In the genomic region with DNA sequence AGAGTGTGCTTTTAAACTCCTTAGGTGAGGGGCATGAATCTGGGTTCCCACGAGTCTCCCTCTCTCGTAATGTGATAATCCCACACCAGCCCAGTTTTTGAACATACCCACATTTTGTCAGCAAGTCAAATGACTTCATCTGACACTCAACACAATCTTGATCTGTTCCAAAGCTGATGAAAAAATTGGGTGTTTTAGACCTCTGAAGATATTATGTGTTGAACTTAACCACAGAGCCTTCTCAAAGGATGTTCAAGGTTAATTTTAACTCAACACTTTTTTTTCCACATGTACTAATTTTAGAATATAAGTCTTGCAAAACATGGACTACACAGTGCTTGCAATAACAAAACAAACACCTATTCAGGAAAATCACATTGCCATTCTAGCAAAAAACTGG, we compare ENCODE assay signal across 19 cellular contexts.
DNase-seq lines count a peak whose midpoint lies in the region; ATAC-seq, FAIRE-seq and TF ChIP-seq lines count a peak whose summit lies in the region.
"Had no signal": no experiment of that assay in that cellular context is flagged by ENCODE, and none has a peak within 500 bp of the region (broad histone marks: within the 10 kb centered on the region; RNA-seq: fewer than 3 reads in every experiment).

No MANE protein-coding gene starts in this region.

- no peaks in the 10 kb centered on the region for H3K36me3 Mint-ChIP-seq in natural killer cell
- H3K36me3 Mint-ChIP-seq in natural killer cell treated with Interleukin-12 subunit alpha and Interleukin-12 subunit beta and Interleukin-15 and Interleukin-18, amount 100 ng/mL, for 72 hours, result no peaks in the 10 kb centered on the region
- no peaks in the 10 kb centered on the region for H3K36me3 Mint-ChIP-seq in effector memory CD8-positive, alpha-beta T cell (ENCODE audit: insufficient read depth)

- no peak for TF ChIP-seq RAD21 in IMR-90 (IDR thresholded peaks at IDR 0.05; ENCODE audit: low read length)

- no peak overlapping the region for H4K5ac ChIP-seq in IMR-90 (ENCODE audit: low read depth, low read length)

- H3K9ac ChIP-seq in IMR-90 (ENCODE audit: low read depth, low read length) (no peak overlapping the region), neuronal stem cell (ENCODE audit: low read depth, low read length, poor library complexity) (no peak overlapping the region)
- H3K9ac ChIP-seq: KMS-11 had no signal

- no peaks in the 10 kb centered on the region for H4K20me1 ChIP-seq in IMR-90 (ENCODE audit: insufficient read depth, low read length)

- H2AK5ac ChIP-seq in IMR-90 (ENCODE audit: low read depth, low read length), result peak overlapping the region; percentile 53; the same call in 1 of the 2 replicates
- H2AK5ac ChIP-seq in neuronal stem cell (ENCODE audit: low read depth, low read length), result no peak overlapping the region

- no peak overlapping the region for H3K18ac ChIP-seq in IMR-90 (ENCODE audit: low read depth, low read length)
- H3K18ac ChIP-seq in neuronal stem cell (ENCODE audit: low read length), result no peak overlapping the region

- no peak overlapping the region for H2AK9ac ChIP-seq in IMR-90 (replicated peaks; ENCODE audit: low read depth, low read length, poor library complexity)

- H2BK5ac ChIP-seq in IMR-90 (ENCODE audit: low read depth, low read length, poor library complexity, severe bottlenecking) (no peak overlapping the region), neuronal stem cell (ENCODE audit: low read length) (no peak overlapping the region)

- H3K9me3 Mint-ChIP-seq in natural killer cell, result peaks cover 2 to 5% of the 10 kb centered on the region in 2 donors
- peaks cover 5% of the 10 kb centered on the region for H3K9me3 Mint-ChIP-seq in natural killer cell treated with Interleukin-12 subunit alpha and Interleukin-12 subunit beta and Interleukin-15 and Interleukin-18, amount 100 ng/mL, for 72 hours
- H3K9me3 Mint-ChIP-seq in effector memory CD8-positive, alpha-beta T cell, result no peaks in the 10 kb centered on the region

- FAIRE-seq in RCC 7860 (lab: Jason Lieb, UNC), result no peak

- peaks cover 19 to 23% of the 10 kb centered on the region in 2 donors for H3K4me1 Mint-ChIP-seq in natural killer cell
- peaks cover 5 to 15% of the 10 kb centered on the region in 2 donors for H3K4me1 Mint-ChIP-seq in natural killer cell treated with Interleukin-12 subunit alpha and Interleukin-12 subunit beta and Interleukin-15 and Interleukin-18, amount 100 ng/mL, for 72 hours (ENCODE audit: low read depth in 2 of 2)
- H3K4me1 Mint-ChIP-seq in effector memory CD8-positive, alpha-beta T cell (ENCODE audit: low read depth in 2 of 2), result peaks cover 6 to 11% of the 10 kb centered on the region in 2 donors

- POLR2A ChIA-PET in IMR-90 (lab: Charles Lee; ENCODE audit: unreplicated experiment), result no interaction called here

- H3K27ac Mint-ChIP-seq in natural killer cell, result peak overlapping the region; percentile 43 to 54
- no peak overlapping the region for H3K27ac Mint-ChIP-seq in natural killer cell treated with Interleukin-12 subunit alpha and Interleukin-12 subunit beta and Interleukin-15 and Interleukin-18, amount 100 ng/mL, for 72 hours
- no peak overlapping the region for H3K27ac Mint-ChIP-seq in effector memory CD8-positive, alpha-beta T cell

- no peak for TF ChIP-seq EP300 in suprapubic skin (IDR thresholded peaks at IDR 0.05)

- H3K27me3 ChIP-seq in IMR-90 (ENCODE audit: control insufficient read depth, insufficient read depth, low read length) (no peaks in the 10 kb centered on the region), neuronal stem cell (ENCODE audit: control insufficient read depth in 3 of 3, insufficient read depth in 3 of 3, low read depth in 1 of 3, low read length in 3 of 3) (no peaks in the 10 kb centered on the region), suprapubic skin (no peaks in the 10 kb centered on the region)

- H4K91ac ChIP-seq in IMR-90 (ENCODE audit: insufficient read depth, low read depth, low read length) (no peak overlapping the region), neuronal stem cell (ENCODE audit: low read depth, low read length, poor library complexity) (no peak overlapping the region)

- H3K14ac ChIP-seq in IMR-90 (replicated peaks; ENCODE audit: low read depth, low read length) (0 out of 2 replicates have a peak overlapping the region, but pooled peaks have one; percentile 8), neuronal stem cell (ENCODE audit: low read length) (no peak overlapping the region)

- dilution Hi-C loops in IMR-90 (cut with HindIII; ENCODE audit: low sequenced_read_pairs, unreplicated experiment), result no loop called here

- no peak for TF ChIP-seq POLR2A in IMR-90 (IDR thresholded peaks at IDR 0.05; ENCODE audit: low read depth, low read length)
- TF ChIP-seq POLR2A in suprapubic skin (IDR thresholded peaks at IDR 0.05), result no peak

- H3K56ac ChIP-seq in IMR-90 (ENCODE audit: extremely low read depth, insufficient read depth, low read length), result no peak overlapping the region

- no peaks in the 10 kb centered on the region for H3K9me1 ChIP-seq in IMR-90 (ENCODE audit: insufficient read depth, low read length)

- H4K8ac ChIP-seq in IMR-90 (ENCODE audit: low read depth in 2 of 2, low read length in 2 of 2) (no peak overlapping the region), neuronal stem cell (ENCODE audit: low read depth, low read length) (no peak overlapping the region)

- no peak overlapping the region for H2BK12ac ChIP-seq in neuronal stem cell (ENCODE audit: low read length)

- CTCF ChIA-PET in IMR-90 (lab: Yijun Ruan, JAX), result no interaction called here

- no peak overlapping the region for H2BK20ac ChIP-seq in IMR-90 (ENCODE audit: low read depth, low read length)

- no peak overlapping the region for H3K4me2 ChIP-seq in IMR-90 (ENCODE audit: low read depth, low read length)
- H3K4me2 ChIP-seq in neuronal stem cell (ENCODE audit: insufficient read depth, low read length, poor library complexity, severe bottlenecking), result no peak overlapping the region
- H3K4me2 ChIP-seq: KMS-11 had no signal

- H3K23ac ChIP-seq in IMR-90 (ENCODE audit: low read depth, low read length), result no peak overlapping the region
- no peak overlapping the region for H3K23ac ChIP-seq in neuronal stem cell (ENCODE audit: low read depth, low read length, poor library complexity)

- H3K27ac ChIP-seq in IMR-90 (ENCODE audit: insufficient read depth, low read length) (no peak overlapping the region), neuronal stem cell (replicated peaks; ENCODE audit: low read length) (no peak overlapping the region), suprapubic skin (no peak overlapping the region)
- H3K27ac ChIP-seq: KMS-11 had no signal

- no TSS peak for BruUV-seq in IMR-90 (replicated peaks; lab: Mats Ljungman, UMichigan)

- no CpG with 5 or more reads among the region's 2 CpGs for WGBS in IMR-90 (ENCODE audit: extremely low coverage in 2 of 2, insufficient read length in 1 of 2), 2 experiments
- no CpG with 5 or more reads among the region's 2 CpGs for WGBS in neuronal stem cell (ENCODE audit: extremely low coverage in 2 of 2, insufficient read length in 2 of 2, insufficient replicate concordance in 1 of 2), 2 donors
- 81% methylated on average over 2 of the region's 2 CpGs for WGBS in suprapubic skin

- intact Hi-C loops in natural killer cell (cut with micrococcal nuclease) (no loop called here), IMR-90 (cut with micrococcal nuclease) (no loop called here)

- H3K4me3 ChIP-seq in IMR-90 (ENCODE audit: insufficient read depth, low read depth, low read length), result no peak overlapping the region
- no peak overlapping the region for H3K4me3 ChIP-seq in neuronal stem cell (ENCODE audit: low read length in 2 of 2)
- H3K4me3 ChIP-seq in suprapubic skin, result no peak overlapping the region

- H2AFZ ChIP-seq in IMR-90 (replicated peaks; ENCODE audit: low read length, poor library complexity) (no peak overlapping the region), neuronal stem cell (ENCODE audit: low read length) (no peak overlapping the region)

- H3K9me3 ChIP-seq in IMR-90 (ENCODE audit: control insufficient read depth, insufficient read depth, low read length) (no peaks in the 10 kb centered on the region), neuronal stem cell (replicated peaks in 1 of 2; ENCODE audit: control insufficient read depth in 2 of 2, insufficient read depth in 1 of 2, low read depth in 1 of 2, low read length in 2 of 2) (no peaks in the 10 kb centered on the region), suprapubic skin (no peaks in the 10 kb centered on the region)

- H3K36me3 ChIP-seq in IMR-90 (ENCODE audit: control insufficient read depth, insufficient read depth, low read length) (no peaks in the 10 kb centered on the region), neuronal stem cell (replicated peaks in 1 of 2; ENCODE audit: control insufficient read depth in 2 of 2, insufficient read depth in 2 of 2, low read length in 2 of 2) (no peaks in the 10 kb centered on the region), suprapubic skin (no peaks in the 10 kb centered on the region)

- H3K79me1 ChIP-seq in IMR-90 (ENCODE audit: low read depth in 1 of 2, low read length in 2 of 2) (no peaks in the 10 kb centered on the region), neuronal stem cell (ENCODE audit: low read depth, low read length) (no peaks in the 10 kb centered on the region)

- in situ Hi-C loops in IMR-90 (cut with MboI; ENCODE audit: low sequenced_read_pairs), result no loop called here

- H2BK15ac ChIP-seq in IMR-90 (ENCODE audit: low read depth, low read length), result no peak overlapping the region
- H2BK15ac ChIP-seq in neuronal stem cell (ENCODE audit: low read length), result no peak overlapping the region

- ATAC-seq in natural killer cell (peak; percentile 57 to 80 (median 63)), IMR-90 (ENCODE audit: low read depth) (no peak)
- no peak for ATAC-seq in natural killer cell treated with Interleukin-12 subunit alpha and Interleukin-12 subunit beta and Interleukin-15 and Interleukin-18, amount 100 ng/mL, for 72 hours
- peak; percentile 35 for ATAC-seq in effector memory CD8-positive, alpha-beta T cell (replicated peaks)
- ATAC-seq: Right ventricle myocardium inferior had no signal

- TF ChIP-seq CTCF in natural killer cell (IDR thresholded peaks at IDR 0.05) (no peak), IMR-90 (conservative IDR thresholded peaks at IDR 0.05; ENCODE audit: low read depth, low read length) (no peak), suprapubic skin (IDR thresholded peaks at IDR 0.05) (no peak)

- peak overlapping the region; percentile 33 for H3K4me3 Mint-ChIP-seq in natural killer cell
- H3K4me3 Mint-ChIP-seq in natural killer cell treated with Interleukin-12 subunit alpha and Interleukin-12 subunit beta and Interleukin-15 and Interleukin-18, amount 100 ng/mL, for 72 hours, result no peak overlapping the region
- no peak overlapping the region for H3K4me3 Mint-ChIP-seq in effector memory CD8-positive, alpha-beta T cell

- peaks cover 0 to 3% of the 10 kb centered on the region in 2 donors for H3K27me3 Mint-ChIP-seq in natural killer cell (ENCODE audit: low read depth in 2 of 2)
- peaks cover 0 to 7% of the 10 kb centered on the region in 2 donors for H3K27me3 Mint-ChIP-seq in natural killer cell treated with Interleukin-12 subunit alpha and Interleukin-12 subunit beta and Interleukin-15 and Interleukin-18, amount 100 ng/mL, for 72 hours
- H3K27me3 Mint-ChIP-seq in effector memory CD8-positive, alpha-beta T cell, result no peaks in the 10 kb centered on the region

- H3K4me1 ChIP-seq in IMR-90 (ENCODE audit: control insufficient read depth, insufficient read depth, low read length) (peaks cover 1% of the 10 kb centered on the region; the same call in 1 of the 2 replicates), neuronal stem cell (ENCODE audit: control insufficient read depth in 2 of 2, insufficient read depth in 1 of 2, low read depth in 1 of 2, low read length in 2 of 2) (no peaks in the 10 kb centered on the region), suprapubic skin (no peaks in the 10 kb centered on the region)

- H2BK120ac ChIP-seq in IMR-90 (ENCODE audit: low read depth, low read length) (no peak overlapping the region), neuronal stem cell (ENCODE audit: low read depth, low read length) (no peak overlapping the region)

- DNase-seq in natural killer cell (no peak), IMR-90 (no peak), RCC 7860 (ENCODE audit: low spot score) (no peak), neuronal stem cell (ENCODE audit: low spot score) (no peak), suprapubic skin (ENCODE audit: low spot score in 2 of 2) (no peak)
- DNase-seq in natural killer cell treated with Interleukin-12 subunit alpha and Interleukin-12 subunit beta and Interleukin-15 and Interleukin-18, amount 100 ng/mL, for 72 hours (ENCODE audit: low spot score), result no peak
- DNase-seq in effector memory CD8-positive, alpha-beta T cell, result no peak
- DNase-seq: C1 segment of cervical spinal cord, GDM1, GOT3, HCEC 1CT, NCI-H1092 treated with DMSO at 0.1 percent for 48 hours, NCI-H146, NCI-H2029 treated with DMSO at 0.1 percent for 48 hours, NCI-H2171, NCI-H524 treated with DMSO at 0.1 percent for 48 hours, OCI-M1 had no signal

- no peak overlapping the region for H3K4ac ChIP-seq in IMR-90 (ENCODE audit: low read depth, low read length)
- no peak overlapping the region for H3K4ac ChIP-seq in neuronal stem cell (ENCODE audit: low read length)

Comparison
In these comparisons a context has a peak if more than half of its experiments do, and no peak if none do; other contexts are left out.
1. ATAC-seq: peak in natural killer cell (3 of 3) and effector memory CD8-positive, alpha-beta T cell (single experiment); none in natural killer cell treated with Interleukin-12 subunit alpha and Interleukin-12 subunit beta and Interleukin-15 and Interleukin-18, amount 100 ng/mL, for 72 hours (0 of 2) and IMR-90 (single experiment).
2. H3K27ac Mint-ChIP-seq: peak in natural killer cell (2 of 2); none in natural killer cell treated with Interleukin-12 subunit alpha and Interleukin-12 subunit beta and Interleukin-15 and Interleukin-18, amount 100 ng/mL, for 72 hours (0 of 2) and effector memory CD8-positive, alpha-beta T cell (0 of 2).